In genomic region chr7:81846398-81846797, GRCh38 we compare ENCODE assay signal across 8 cellular contexts.
DNase-seq lines count a peak whose midpoint lies in the region; TF ChIP-seq lines count a peak whose summit lies in the region.

No MANE protein-coding gene starts in this region.

- peak overlapping the region; percentile 69 for H3K4me3 Mint-ChIP-seq in HFFc6

- H3K36me3 ChIP-seq in spleen, result no peaks in the 10 kb centered on the region
- H3K36me3 ChIP-seq in effector memory CD4-positive, alpha-beta T cell (ENCODE audit: control insufficient read depth, insufficient read depth, low read length), result no peaks in the 10 kb centered on the region

- H3K27ac Mint-ChIP-seq in HFFc6, result peak overlapping the region; percentile 42

- 15 to 47% (median 28%) methylated on average over 1 of the region's 1 CpG for WGBS in spleen, 5 donors

- peaks cover 0 to 6% (median 0%) of the 10 kb centered on the region in 8 donors for H3K9me3 ChIP-seq in spleen
- H3K9me3 ChIP-seq in effector memory CD4-positive, alpha-beta T cell (ENCODE audit: control insufficient read depth, low read length), result no peaks in the 10 kb centered on the region

- peaks cover 14% of the 10 kb centered on the region for H3K4me1 Mint-ChIP-seq in HFFc6 (ENCODE audit: low read depth)

- intact Hi-C loops in spleen (cut with DNase I; ENCODE audit: low total_unique reads), result no loop called here

- H3K27me3 ChIP-seq in spleen (replicated peaks in 1 of 7), result no peaks in the 10 kb centered on the region
- H3K27me3 ChIP-seq in effector memory CD4-positive, alpha-beta T cell (replicated peaks; ENCODE audit: control insufficient read depth, insufficient read depth, low read length, poor library complexity, severe bottlenecking), result no peaks in the 10 kb centered on the region

- H3K9me3 Mint-ChIP-seq in HFFc6, result peaks cover 4% of the 10 kb centered on the region; the same call in 1 of the 2 replicates

- no peak for TF ChIP-seq POLR2A in spleen (IDR thresholded peaks at IDR 0.05)

- H3K27me3 Mint-ChIP-seq in HFFc6 (ENCODE audit: insufficient read depth), result no peaks in the 10 kb centered on the region

- no peaks in the 10 kb centered on the region for H3K36me3 Mint-ChIP-seq in HFFc6 (ENCODE audit: low read depth)

- no peak for TF ChIP-seq CTCF in HFFc6 (IDR thresholded peaks at IDR 0.05)
- no peak for TF ChIP-seq CTCF in spleen (IDR thresholded peaks at IDR 0.05 in 8 of 11, conservative IDR thresholded peaks at IDR 0.05 in 3 of 11)

- DNase-seq in Daoy (ENCODE audit: low read depth) (peak; percentile 23), HFFc6 (peak; percentile 42), NOMO-1 treated with DMSO at 0.1 percent for 48 hours (lab: John Stamatoyannopoulos, UW; ENCODE audit: unreplicated experiment) (peak; percentile 100), foreskin melanocyte (peak; percentile 56), spleen (no peak), NCI-H187 (lab: John Stamatoyannopoulos, UW) (no peak), NCI-H1694 treated with DMSO at 0.1 percent for 48 hours (lab: John Stamatoyannopoulos, UW) (no peak)
- no peak for DNase-seq in effector memory CD4-positive, alpha-beta T cell

- peaks cover 0 to 23% (median 11%) of the 10 kb centered on the region in 6 donors for H3K4me1 ChIP-seq in spleen
- no peaks in the 10 kb centered on the region for H3K4me1 ChIP-seq in effector memory CD4-positive, alpha-beta T cell (ENCODE audit: control insufficient read depth, insufficient read depth, low read length, poor library complexity, severe bottlenecking)

- peak overlapping the region in 1 of 8 donors; percentile 34 for H3K4me3 ChIP-seq in spleen
- no peak overlapping the region for H3K4me3 ChIP-seq in effector memory CD4-positive, alpha-beta T cell (ENCODE audit: insufficient read depth, low read depth, low read length, poor library complexity, severe bottlenecking)

- peak overlapping the region in 7 of 8 donors; percentile 55 to 83 (median 75) for H3K27ac ChIP-seq in spleen
- no peak overlapping the region for H3K27ac ChIP-seq in effector memory CD4-positive, alpha-beta T cell (ENCODE audit: insufficient read depth, low read length, poor library complexity, severe bottlenecking)

Comparison
In these comparisons a context has a peak if more than half of its experiments do, and no peak if none do; other contexts are left out.
1. DNase-seq: peak in Daoy (single experiment), HFFc6 (single experiment), NOMO-1 treated with DMSO at 0.1 percent for 48 hours (single experiment) and foreskin melanocyte (single experiment); none in spleen (single experiment), NCI-H187 (0 of 2), NCI-H1694 treated with DMSO at 0.1 percent for 48 hours (single experiment) and effector memory CD4-positive, alpha-beta T cell (0 of 3).